ENCODE assay signal across 14 cellular contexts in the genomic region with DNA sequence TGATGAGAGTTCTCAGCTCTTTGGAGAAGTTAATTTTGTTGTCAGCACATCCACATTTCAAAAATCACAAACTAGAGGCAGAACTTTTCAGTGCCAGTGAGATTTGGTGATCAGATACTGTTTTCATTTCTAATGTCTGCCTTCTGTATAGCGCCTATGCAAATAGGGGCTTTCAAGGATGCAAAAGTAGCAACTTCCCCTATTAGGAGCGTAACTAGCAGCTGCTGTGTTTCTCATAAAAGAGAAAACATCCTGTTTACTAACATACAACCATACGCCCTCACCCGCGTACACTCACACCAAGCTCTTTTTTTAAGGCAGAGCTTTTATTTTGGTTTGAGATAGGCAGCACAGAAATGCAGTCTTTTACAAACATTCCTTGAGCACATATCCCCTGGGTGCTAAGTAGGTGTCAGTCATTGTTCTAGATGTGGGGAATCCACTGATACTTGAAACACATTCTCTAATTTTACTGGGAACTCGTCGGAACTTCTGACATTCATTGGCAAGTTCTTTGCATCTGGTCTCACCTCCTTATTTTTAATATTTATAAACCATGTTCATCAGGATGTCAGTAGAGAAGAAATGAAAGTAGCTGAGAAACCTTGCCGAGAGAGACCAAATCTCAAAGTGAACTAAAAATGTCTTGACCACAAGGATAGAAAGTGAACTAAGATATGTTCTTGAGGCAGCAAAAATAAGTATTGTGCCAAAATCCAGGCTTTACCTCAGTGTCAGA.
DNase-seq lines count a peak whose midpoint lies in the region; ATAC-seq, FAIRE-seq and TF ChIP-seq lines count a peak whose summit lies in the region.
"Had no signal": no experiment of that assay in that cellular context is flagged by ENCODE, and none has a peak within 500 bp of the region (broad histone marks: within the 10 kb centered on the region; RNA-seq: fewer than 3 reads in every experiment).

No MANE protein-coding gene starts in this region.

- H3K27ac ChIP-seq in endothelial cell of umbilical vein (ENCODE audit: insufficient read depth, low read depth, low read length) = peak overlapping the region; percentile 60
- H3K27ac ChIP-seq: HL-60 had no signal

- dilution Hi-C loops in endothelial cell of umbilical vein (cut with MboI; ENCODE audit: extremely low pct_ligation_motif_present, low sequenced_read_pairs) = no loop called here

- no peaks in the 10 kb centered on the region for H3K27me3 ChIP-seq in endothelial cell of umbilical vein (ENCODE audit: control insufficient read depth in 2 of 2, insufficient read depth in 2 of 2, low read length in 2 of 2)

- intact Hi-C loops in endothelial cell of umbilical vein (cut with micrococcal nuclease) = no loop called here

- DNase-seq in endothelial cell of umbilical vein (ENCODE audit: low read depth, low spot score) = no peak
- no peak for DNase-seq in D341Med (ENCODE audit: low spot score)
- no peak for DNase-seq in GDM1 (lab: John Stamatoyannopoulos, UW)
- no peak for DNase-seq in T-cell
- no peak for DNase-seq in activated CD8-positive, alpha-beta memory T cell treated with anti-CD3 and anti-CD28 coated beads, Interleukin-2, amount 10 ng/mL, durations not matched to agents 7 days and 5 days
- DNase-seq: activated effector memory CD4-positive, alpha-beta T cell treated with Interleukin-2 at 50 U/mL for 16 hours; C1 segment of cervical spinal cord; NCI-H1694 treated with DMSO at 0.1 percent for 48 hours had no signal

- CTCF ChIA-PET in endothelial cell of umbilical vein (lab: Charles Lee) (interaction anchor here (1.0 to 1.6 kb wide), 3 partner anchors 171 to 276 kb away, joined by 3 to 5 read pairs (median 3); no protein-coding TSS in a partner anchor), T-cell (lab: Charles Lee) (interaction anchor here in 1 of 2 donors (0.6 kb wide), 1 partner anchor 301 kb away, joined by 12 read pairs; no protein-coding TSS in a partner anchor)
- CTCF ChIA-PET in activated CD8-positive, alpha-beta memory T cell treated with anti-CD3 and anti-CD28 coated beads, Interleukin-2, amount 10 ng/mL, durations not matched to agents 7 days and 5 days (lab: Charles Lee) = no interaction called here

- TSS peak; percentile 98 for BruUV-seq in endothelial cell of umbilical vein (replicated peaks; lab: Mats Ljungman, UMichigan)

- H3K4me1 ChIP-seq in endothelial cell of umbilical vein (ENCODE audit: control insufficient read depth, extremely low read depth, insufficient read depth, low read length) = peaks cover 20% of the 10 kb centered on the region

- H3K9ac ChIP-seq in endothelial cell of umbilical vein (replicated peaks; ENCODE audit: extremely low read depth, insufficient read depth, low read length) = peak overlapping the region; percentile 47

- H3K9me3 ChIP-seq in endothelial cell of umbilical vein (replicated peaks; ENCODE audit: control insufficient read depth, insufficient read depth, low read length) = no peaks in the 10 kb centered on the region

- H3K4me3 Mint-ChIP-seq in T-cell = no peak overlapping the region
- no peak overlapping the region for H3K4me3 Mint-ChIP-seq in activated CD8-positive, alpha-beta memory T cell treated with anti-CD3 and anti-CD28 coated beads, Interleukin-2, amount 10 ng/mL, durations not matched to agents 7 days and 5 days

- no peaks in the 10 kb centered on the region for H3K36me3 ChIP-seq in endothelial cell of umbilical vein (ENCODE audit: control insufficient read depth in 2 of 2, extremely low read depth in 1 of 2, insufficient read depth in 2 of 2, low read length in 2 of 2)

- FAIRE-seq in endothelial cell of umbilical vein (lab: Jason Lieb, UNC) = no peak
- FAIRE-seq: colon had no signal

- no peak for TF ChIP-seq CTCF in endothelial cell of umbilical vein (IDR thresholded peaks at IDR 0.05; ENCODE audit: extremely low read depth in 1 of 2, insufficient read depth in 1 of 2, low read depth in 1 of 2, low read length in 2 of 2)

- ATAC-seq in GM18499 (IDR thresholded peaks at IDR 0.05; ENCODE audit: insufficient read depth, unreplicated experiment) (peak; percentile 78), GM21619 (IDR thresholded peaks at IDR 0.05; ENCODE audit: unreplicated experiment) (peak; percentile 85), HG03432 (IDR thresholded peaks at IDR 0.05; ENCODE audit: unreplicated experiment) (peak; percentile 82), T-cell (replicated peaks in 1 of 4) (no peak)
- no peak for ATAC-seq in activated CD8-positive, alpha-beta memory T cell treated with anti-CD3 and anti-CD28 coated beads, Interleukin-2, amount 10 ng/mL, durations not matched to agents 7 days and 5 days
- ATAC-seq: activated CD4-positive, CD25-positive, alpha-beta regulatory T cell treated with anti-CD3 and anti-CD28 coated beads, Interleukin-2, amount 50 U/mL, for 24 hours had no signal

- no peaks in the 10 kb centered on the region for H3K36me3 Mint-ChIP-seq in T-cell
- H3K36me3 Mint-ChIP-seq in activated CD8-positive, alpha-beta memory T cell treated with anti-CD3 and anti-CD28 coated beads, Interleukin-2, amount 10 ng/mL, durations not matched to agents 7 days and 5 days = no peaks in the 10 kb centered on the region

- POLR2A ChIA-PET in endothelial cell of umbilical vein (lab: Charles Lee) (no interaction called here), T-cell (lab: Charles Lee) (no interaction called here)

- no peak overlapping the region for H3K27ac Mint-ChIP-seq in T-cell
- H3K27ac Mint-ChIP-seq in activated CD8-positive, alpha-beta memory T cell treated with anti-CD3 and anti-CD28 coated beads, Interleukin-2, amount 10 ng/mL, durations not matched to agents 7 days and 5 days = no peak overlapping the region

- H3K4me1 Mint-ChIP-seq in T-cell = no peaks in the 10 kb centered on the region
- H3K4me1 Mint-ChIP-seq in activated CD8-positive, alpha-beta memory T cell treated with anti-CD3 and anti-CD28 coated beads, Interleukin-2, amount 10 ng/mL, durations not matched to agents 7 days and 5 days = no peaks in the 10 kb centered on the region

- no peaks in the 10 kb centered on the region for H3K9me3 Mint-ChIP-seq in T-cell
- no peaks in the 10 kb centered on the region for H3K9me3 Mint-ChIP-seq in activated CD8-positive, alpha-beta memory T cell treated with anti-CD3 and anti-CD28 coated beads, Interleukin-2, amount 10 ng/mL, durations not matched to agents 7 days and 5 days (ENCODE audit: low read depth)

- peak overlapping the region; percentile 64 for H2AFZ ChIP-seq in endothelial cell of umbilical vein (ENCODE audit: low read depth, low read length)

- no peaks in the 10 kb centered on the region for H3K79me2 ChIP-seq in endothelial cell of umbilical vein (ENCODE audit: control insufficient read depth, insufficient read depth, low read length)

- no peaks in the 10 kb centered on the region for H3K9me1 ChIP-seq in endothelial cell of umbilical vein (replicated peaks; ENCODE audit: control insufficient read depth, extremely low read depth, insufficient read depth, low read length)

- no peak overlapping the region for H3K4me3 ChIP-seq in endothelial cell of umbilical vein (replicated peaks in 1 of 3; ENCODE audit: insufficient read depth in 1 of 3, low read depth in 1 of 3, low read length in 3 of 3)

- no peaks in the 10 kb centered on the region for H3K27me3 Mint-ChIP-seq in T-cell
- H3K27me3 Mint-ChIP-seq in activated CD8-positive, alpha-beta memory T cell treated with anti-CD3 and anti-CD28 coated beads, Interleukin-2, amount 10 ng/mL, durations not matched to agents 7 days and 5 days = no peaks in the 10 kb centered on the region

- H4K20me1 ChIP-seq in endothelial cell of umbilical vein (replicated peaks; ENCODE audit: control insufficient read depth, extremely low read depth, insufficient read depth, low read length) = no peaks in the 10 kb centered on the region

- no peak for TF ChIP-seq POLR2A in endothelial cell of umbilical vein (IDR thresholded peaks at IDR 0.05; ENCODE audit: low read depth, low read length)

- H3K4me2 ChIP-seq in endothelial cell of umbilical vein (ENCODE audit: insufficient read depth, low read length) = peak overlapping the region; percentile 51

TF ChIP-seq in endothelial cell of umbilical vein, 7 proteins besides CTCF, POLR2A, EP300 and RAD21:
- no peak for TF ChIP-seq EZH2 (IDR thresholded peaks at IDR 0.05; ENCODE audit: borderline replicate concordance, low read depth, low read length, severe bottlenecking)
- no peak for TF ChIP-seq FOS (IDR thresholded peaks at IDR 0.05; ENCODE audit: borderline replicate concordance, insufficient read depth, low read length)
- TF ChIP-seq JUN (IDR thresholded peaks at IDR 0.05; ENCODE audit: borderline replicate concordance, insufficient read depth, insufficient read length, low read depth) = no peak
- TF ChIP-seq POLR2AphosphoS5 (IDR thresholded peaks at IDR 0.05; ENCODE audit: insufficient read depth, low read depth, low read length) = no peak
- no peak for TF ChIP-seq GATA2 (IDR thresholded peaks at IDR 0.05; ENCODE audit: insufficient read depth, insufficient read length, low read depth, low read length)
- TF ChIP-seq, protein P1, sequence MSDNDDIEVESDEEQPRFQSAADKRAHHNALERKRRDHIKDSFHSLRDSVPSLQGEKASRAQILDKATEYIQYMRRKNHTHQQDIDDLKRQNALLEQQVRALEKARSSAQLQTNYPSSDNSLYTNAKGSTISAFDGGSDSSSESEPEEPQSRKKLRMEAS (IDR thresholded peaks at IDR 0.05; ENCODE audit: insufficient read depth, insufficient read length) = no peak
- no peak for TF ChIP-seq MYC (IDR thresholded peaks at IDR 0.05; ENCODE audit: low read depth, low read length)

Comparison
In these comparisons a context has a peak if more than half of its experiments do, and no peak if none do; other contexts are left out.
1. ATAC-seq: peak in GM18499 (single experiment), GM21619 (single experiment) and HG03432 (single experiment); none in T-cell (0 of 4) and activated CD8-positive, alpha-beta memory T cell treated with anti-CD3 and anti-CD28 coated beads, Interleukin-2, amount 10 ng/mL, durations not matched to agents 7 days and 5 days (single experiment).